20 cellular contexts compared by ENCODE assay signal in genomic region chr14:71119832-71120231, GRCh38.
"Had no signal": no experiment of that assay in that cellular context is flagged by ENCODE, and none has a peak within 500 bp of the region (broad histone marks: within the 10 kb centered on the region; RNA-seq: fewer than 3 reads in every experiment).

No MANE protein-coding gene starts in this region.

- H3K9me3 ChIP-seq: body of pancreas, testis had no signal

- ATAC-seq: activated CD8-positive, alpha-beta memory T cell treated with anti-CD3 and anti-CD28 coated beads, Interleukin-2, amount 10 ng/mL, durations not matched to agents 7 days and 5 days; body of pancreas; effector memory CD8-positive, alpha-beta T cell; gastroesophageal sphincter had no signal

- H3K27me3 ChIP-seq: body of pancreas, gastroesophageal sphincter, heart left ventricle, testis had no signal

- H3K9me3 Mint-ChIP-seq: activated naive CD4-positive, alpha-beta T cell treated with anti-CD3 and anti-CD28 coated beads, Interleukin-2, amount 50 U/mL, for 24 hours; effector memory CD8-positive, alpha-beta T cell had no signal

- H3K27ac Mint-ChIP-seq: activated CD8-positive, alpha-beta memory T cell treated with anti-CD3 and anti-CD28 coated beads, Interleukin-2, amount 10 ng/mL, durations not matched to agents 7 days and 5 days; type B pancreatic cell had no signal

- H3K4me3 ChIP-seq: body of pancreas, gastroesophageal sphincter, heart left ventricle, left ventricle myocardium inferior, testis had no signal

- H3K27ac ChIP-seq: gastroesophageal sphincter, heart left ventricle, left ventricle myocardium inferior, testis, WERI-Rb-1 had no signal

- H3K4me1 ChIP-seq: gastroesophageal sphincter, left ventricle myocardium inferior had no signal

- H3K27me3 Mint-ChIP-seq: activated CD8-positive, alpha-beta memory T cell treated with anti-CD3 and anti-CD28 coated beads, Interleukin-2, amount 10 ng/mL, durations not matched to agents 7 days and 5 days; activated naive CD4-positive, alpha-beta T cell treated with anti-CD3 and anti-CD28 coated beads, Interleukin-2, amount 50 U/mL, for 24 hours; effector memory CD8-positive, alpha-beta T cell; type B pancreatic cell had no signal

- DNase-seq: activated CD4-positive, alpha-beta T cell treated with anti-CD3 and anti-CD28 coated beads for 1 hour; activated CD8-positive, alpha-beta memory T cell treated with anti-CD3 and anti-CD28 coated beads, Interleukin-2, amount 10 ng/mL, durations not matched to agents 7 days and 5 days; activated gamma-delta T cell; amniotic stem cell; body of pancreas; effector memory CD8-positive, alpha-beta T cell; heart left ventricle; kidney glomerular epithelial cell; left ventricle myocardium inferior; occipital lobe; retina; stimulated activated CD4-positive, alpha-beta T cell treated with anti-CD3 and anti-CD28 coated beads, Interleukin-12 subunit alpha, Interleukin-12 subunit beta, amount 100 ng/mL, for 4 hours; stimulated activated naive CD8-positive, alpha-beta T cell treated with anti-CD3 and anti-CD28 coated beads, Interleukin-15, Interleukin-2, amounts not matched to agents 100 U/mL and 50 U/mL, for 24 hours; SW 1271; T-helper 2 cell; testis; WERI-Rb-1 had no signal

- H3K36me3 Mint-ChIP-seq: activated naive CD4-positive, alpha-beta T cell treated with anti-CD3 and anti-CD28 coated beads, Interleukin-2, amount 50 U/mL, for 24 hours had no signal

- H3K36me3 ChIP-seq: gastroesophageal sphincter, left ventricle myocardium inferior, WERI-Rb-1 had no signal

- H3K4me3 Mint-ChIP-seq: activated CD8-positive, alpha-beta memory T cell treated with anti-CD3 and anti-CD28 coated beads, Interleukin-2, amount 10 ng/mL, durations not matched to agents 7 days and 5 days; activated naive CD4-positive, alpha-beta T cell treated with anti-CD3 and anti-CD28 coated beads, Interleukin-2, amount 50 U/mL, for 24 hours; effector memory CD8-positive, alpha-beta T cell; type B pancreatic cell had no signal
